28 cellular contexts compared by ENCODE assay signal in genomic region chr6:53090576-53090975, GRCh38. TPM values are rescaled to one million over a fixed set of nuclear protein-coding genes. Genes with fewer than 3 reads are reported as not detected.
DNase-seq lines count a peak whose midpoint lies in the region; ATAC-seq and TF ChIP-seq lines count a peak whose summit lies in the region.
"Had no signal": no experiment of that assay in that cellular context is flagged by ENCODE, and none has a peak within 500 bp of the region (broad histone marks: within the 10 kb centered on the region; RNA-seq: fewer than 3 reads in every experiment).

No MANE protein-coding gene starts in this region.

- H3K27me3 ChIP-seq in MG63 (no peaks in the 10 kb centered on the region), mammary epithelial cell (ENCODE audit: insufficient read depth, low read length) (no peaks in the 10 kb centered on the region)
- H3K27me3 ChIP-seq: cardiac muscle cell had no signal

- no peaks in the 10 kb centered on the region for H3K79me2 ChIP-seq in mammary epithelial cell (ENCODE audit: insufficient read depth, low read length)

- CTCF ChIA-PET in mammary epithelial cell (lab: Charles Lee; ENCODE audit: low non-redundant PET), result no interaction called here

- in situ Hi-C loops in mammary epithelial cell (cut with MboI; ENCODE audit: low sequenced_read_pairs in 2 of 2), result no loop called here

- H3K9me3 ChIP-seq in MG63, result no peaks in the 10 kb centered on the region
- no peaks in the 10 kb centered on the region for H3K9me3 ChIP-seq in mammary epithelial cell (replicated peaks; ENCODE audit: insufficient read depth, low read length)

- WGBS in mammary epithelial cell (ENCODE audit: low coverage, missing lambda C conversion rate), result 67% methylated on average over 2 of the region's 2 CpGs

- peak; percentile 34 for DNase-seq in Daoy (ENCODE audit: low read depth)
- DNase-seq in MG63, result peak; percentile 69
- peak; percentile 22 for DNase-seq in mammary epithelial cell
- peak; percentile 11 for DNase-seq in glomerular visceral epithelial cell (ENCODE audit: extremely low spot score)
- DNase-seq in NCI-H226, result no peak
- DNase-seq in NCI-H1417 treated with DMSO at 0.1 percent for 48 hours (lab: John Stamatoyannopoulos, UW), result no peak
- no peak for DNase-seq in GM19240 (ENCODE audit: insufficient read length, low spot score)
- DNase-seq: activated CD4-positive, alpha-beta T cell treated with anti-CD3 and anti-CD28 coated beads for 1 hour; activated CD8-positive, alpha-beta memory T cell treated with anti-CD3 and anti-CD28 coated beads for 24 hours; activated gamma-delta T cell treated with Interleukin-2 at 50 U/mL for 16 hours; activated naive CD8-positive, alpha-beta T cell treated with anti-CD3 and anti-CD28 coated beads, Interleukin-2, amount 50 U/mL, for 24 hours; activated T-cell treated with anti-CD3 and anti-CD28 coated beads, Interleukin-2, amount 50 U/mL, for 24 hours; dermis blood vessel endothelial cell; DMS53; foreskin melanocyte; MM.1S; naive B cell; NCI-H1417; NCI-H510A; PC-9; stimulated activated CD4-positive, alpha-beta T cell treated with anti-CD3 and anti-CD28 coated beads, Interleukin-1b, Interleukin-23, amount 100 ng/mL, for 48 hours; T-helper 1 cell had no signal

- H2AFZ ChIP-seq in mammary epithelial cell (ENCODE audit: low read depth, low read length), result no peak overlapping the region
- H2AFZ ChIP-seq: PC-9 had no signal

- H3K36me3 ChIP-seq in MG63 (peaks cover 49% of the 10 kb centered on the region), mammary epithelial cell (ENCODE audit: insufficient read depth, low read length) (peaks cover 36% of the 10 kb centered on the region)

- no peaks in the 10 kb centered on the region for H4K20me1 ChIP-seq in mammary epithelial cell (ENCODE audit: insufficient read depth, low read length)

- H3K9ac ChIP-seq in mammary epithelial cell (ENCODE audit: insufficient read depth, low read length), result no peak overlapping the region

- no peak for ATAC-seq in HG03108 (IDR thresholded peaks at IDR 0.05; ENCODE audit: unreplicated experiment)
- ATAC-seq: activated naive CD8-positive, alpha-beta T cell treated with anti-CD3 and anti-CD28 coated beads, Interleukin-2, amount 50 U/mL, for 24 hours; HCT116 had no signal

- H3K4me3 ChIP-seq in MG63 (no peak overlapping the region), mammary epithelial cell (replicated peaks in 1 of 3; ENCODE audit: insufficient read depth in 1 of 3, low read depth in 2 of 3, low read length in 3 of 3) (no peak overlapping the region)
- H3K4me3 ChIP-seq: cardiac muscle cell, PC-9, skin epidermis had no signal

- no TSS peak for BruUV-seq in mammary epithelial cell (replicated peaks; lab: Mats Ljungman, UMichigan)

- no peak overlapping the region for H3K4me2 ChIP-seq in mammary epithelial cell (ENCODE audit: insufficient read depth, low read depth, low read length)
- H3K4me2 ChIP-seq: PC-9 had no signal

- intact Hi-C loops in mammary epithelial cell (cut with micrococcal nuclease), result no loop called here

- dilution Hi-C loops in mammary epithelial cell (cut with HindIII; ENCODE audit: low sequenced_read_pairs), result no loop called here

- no peak overlapping the region for H3K27ac ChIP-seq in mammary epithelial cell (ENCODE audit: insufficient read depth, low read depth, low read length)
- H3K27ac ChIP-seq: cardiac muscle cell, PC-9, skin epidermis had no signal

- no peak for TF ChIP-seq CTCF in mammary epithelial cell (conservative IDR thresholded peaks at IDR 0.05 in 1 of 2, IDR thresholded peaks at IDR 0.05 in 1 of 2; ENCODE audit: extremely low read depth in 1 of 2, insufficient read depth in 1 of 2, low read depth in 1 of 2, low read length in 2 of 2)

- peaks cover 3% of the 10 kb centered on the region for H3K4me1 ChIP-seq in mammary epithelial cell (ENCODE audit: insufficient read depth, low read length)

RNA-seq across cellular contexts. Expression of gene FBXO9, which starts 25.4 kb away (rescaled TPM):
- total RNA-seq in Daoy (2014; rRNA removed; shearing (Covaris generic)), result 74.7 and 90.8 TPM in 2 replicates
- 19.3 and 41.2 TPM in 2 replicates for total RNA-seq in MG63 (2014; rRNA removed; shearing (Covaris generic); ENCODE audit: low replicate concordance)
- total RNA-seq in mammary epithelial cell, result 10 to 100 TPM; 31.5 to 68.6 TPM
- polyA plus RNA-seq in mammary epithelial cell, result 54.7 TPM
- 67.5 TPM for polyA minus RNA-seq in mammary epithelial cell

RNA-seq across cellular contexts. Expression of gene CILK1, which starts 29.0 kb away (rescaled TPM):
- 10.0 and 11.0 TPM in 2 replicates for total RNA-seq in Daoy (2014; rRNA removed; shearing (Covaris generic))
- 2.0 and 2.9 TPM in 2 replicates for total RNA-seq in MG63 (2014; rRNA removed; shearing (Covaris generic); ENCODE audit: low replicate concordance)
- total RNA-seq in mammary epithelial cell, result 10 to 100 TPM in 1 of 2 donors, 1 to 10 TPM in 1; 5.8 to 12.8 TPM
- 5.2 TPM for polyA plus RNA-seq in mammary epithelial cell
- polyA minus RNA-seq in mammary epithelial cell, result 5.1 TPM

RNA-seq across cellular contexts. Expression of gene GCM1, which starts 58.1 kb away (rescaled TPM):
- 0.23 TPM in 1 of 2 replicates, not detected in the other for total RNA-seq in Daoy (2014; rRNA removed; shearing (Covaris generic))
- not detected in 2 replicates for total RNA-seq in MG63 (2014; rRNA removed; shearing (Covaris generic); ENCODE audit: low replicate concordance)
- not detected for total RNA-seq in mammary epithelial cell
- not detected for polyA plus RNA-seq in mammary epithelial cell
- polyA minus RNA-seq in mammary epithelial cell, result not detected
- total RNA-seq: cardiac muscle cell, dermis blood vessel endothelial cell, left lobe of liver, pulmonary artery endothelial cell had no signal
- polyA plus RNA-seq: cardiac muscle cell had no signal

Comparison
In these comparisons a context has a peak if more than half of its experiments do, and no peak if none do; other contexts are left out.
1. DNase-seq: peak in Daoy (single experiment), MG63 (single experiment), mammary epithelial cell (single experiment) and glomerular visceral epithelial cell (single experiment); none in NCI-H226 (single experiment), NCI-H1417 treated with DMSO at 0.1 percent for 48 hours (single experiment) and GM19240 (single experiment).